ENCODE assay signal across 2 cellular contexts in the genomic region with DNA sequence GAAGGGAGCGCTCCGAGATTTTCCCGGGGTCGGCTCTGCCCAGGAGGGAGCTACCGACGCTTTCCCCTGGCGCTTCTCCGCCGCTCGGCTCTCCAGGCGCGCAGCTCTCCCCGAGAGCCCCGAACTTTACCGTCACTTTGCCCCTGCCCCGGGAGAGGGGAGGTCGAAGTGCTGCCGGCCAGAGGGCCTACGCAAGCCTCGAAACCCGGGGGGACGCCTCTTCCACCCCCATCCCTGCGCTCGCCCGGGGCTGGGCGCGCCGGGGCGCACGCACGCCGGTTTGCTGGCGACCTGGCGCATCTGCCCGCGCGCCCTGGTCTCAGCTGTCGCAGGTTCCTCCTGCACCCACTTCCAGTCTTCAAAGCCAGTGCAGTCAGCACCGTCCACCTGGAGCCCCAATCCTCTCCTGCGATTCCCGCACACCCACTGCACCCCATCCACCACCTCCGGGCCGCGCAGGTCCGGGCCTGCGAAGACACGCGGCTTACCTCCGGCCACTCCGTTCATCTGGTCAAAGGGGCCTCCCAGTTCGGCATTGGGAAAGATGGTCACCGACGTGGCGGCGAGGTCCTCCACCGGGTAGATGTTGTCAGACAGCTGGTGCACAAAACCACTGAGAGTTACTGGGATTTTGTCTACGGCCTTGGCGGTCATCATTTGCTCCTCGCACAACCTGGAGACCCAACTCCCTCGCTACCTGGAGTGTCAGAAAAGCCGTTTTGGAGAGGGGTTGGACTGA.
TF ChIP-seq lines count a peak whose summit lies in the region.

No MANE protein-coding gene starts in this region.

TF ChIP-seq in SK-N-SH, 30 proteins besides CTCF, POLR2A, EP300 and RAD21 (continued from another document):
- TF ChIP-seq, protein P1, sequence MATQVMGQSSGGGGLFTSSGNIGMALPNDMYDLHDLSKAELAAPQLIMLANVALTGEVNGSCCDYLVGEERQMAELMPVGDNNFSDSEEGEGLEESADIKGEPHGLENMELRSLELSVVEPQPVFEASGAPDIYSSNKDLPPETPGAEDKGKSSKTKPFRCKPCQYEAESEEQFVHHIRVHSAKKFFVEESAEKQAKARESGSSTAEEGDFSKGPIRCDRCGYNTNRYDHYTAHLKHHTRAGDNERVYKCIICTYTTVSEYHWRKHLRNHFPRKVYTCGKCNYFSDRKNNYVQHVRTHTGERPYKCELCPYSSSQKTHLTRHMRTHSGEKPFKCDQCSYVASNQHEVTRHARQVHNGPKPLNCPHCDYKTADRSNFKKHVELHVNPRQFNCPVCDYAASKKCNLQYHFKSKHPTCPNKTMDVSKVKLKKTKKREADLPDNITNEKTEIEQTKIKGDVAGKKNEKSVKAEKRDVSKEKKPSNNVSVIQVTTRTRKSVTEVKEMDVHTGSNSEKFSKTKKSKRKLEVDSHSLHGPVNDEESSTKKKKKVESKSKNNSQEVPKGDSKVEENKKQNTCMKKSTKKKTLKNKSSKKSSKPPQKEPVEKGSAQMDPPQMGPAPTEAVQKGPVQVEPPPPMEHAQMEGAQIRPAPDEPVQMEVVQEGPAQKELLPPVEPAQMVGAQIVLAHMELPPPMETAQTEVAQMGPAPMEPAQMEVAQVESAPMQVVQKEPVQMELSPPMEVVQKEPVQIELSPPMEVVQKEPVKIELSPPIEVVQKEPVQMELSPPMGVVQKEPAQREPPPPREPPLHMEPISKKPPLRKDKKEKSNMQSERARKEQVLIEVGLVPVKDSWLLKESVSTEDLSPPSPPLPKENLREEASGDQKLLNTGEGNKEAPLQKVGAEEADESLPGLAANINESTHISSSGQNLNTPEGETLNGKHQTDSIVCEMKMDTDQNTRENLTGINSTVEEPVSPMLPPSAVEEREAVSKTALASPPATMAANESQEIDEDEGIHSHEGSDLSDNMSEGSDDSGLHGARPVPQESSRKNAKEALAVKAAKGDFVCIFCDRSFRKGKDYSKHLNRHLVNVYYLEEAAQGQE (IDR thresholded peaks at IDR 0.05; ENCODE audit: low read depth, low read length) = no peak
- TF ChIP-seq CHD2 (IDR thresholded peaks at IDR 0.05; ENCODE audit: low read length, partially characterized antibody) (no peak), ELF1 (IDR thresholded peaks at IDR 0.05) (no peak), EZH2phosphoT487 (IDR thresholded peaks at IDR 0.05; ENCODE audit: borderline replicate concordance, low read depth) (peak; percentile 75; the same call in 1 of the 2 replicates), MEF2A (IDR thresholded peaks at IDR 0.05; ENCODE audit: borderline replicate concordance, low read depth) (no peak), RCOR1 (IDR thresholded peaks at IDR 0.05; ENCODE audit: low read length) (no peak)

TF ChIP-seq in SK-N-SH treated with all-trans-retinoic acid at 6 μM for 48 hours, 23 proteins besides CTCF, POLR2A, EP300 and RAD21 (continued from another document):
- TF ChIP-seq, protein P2, sequence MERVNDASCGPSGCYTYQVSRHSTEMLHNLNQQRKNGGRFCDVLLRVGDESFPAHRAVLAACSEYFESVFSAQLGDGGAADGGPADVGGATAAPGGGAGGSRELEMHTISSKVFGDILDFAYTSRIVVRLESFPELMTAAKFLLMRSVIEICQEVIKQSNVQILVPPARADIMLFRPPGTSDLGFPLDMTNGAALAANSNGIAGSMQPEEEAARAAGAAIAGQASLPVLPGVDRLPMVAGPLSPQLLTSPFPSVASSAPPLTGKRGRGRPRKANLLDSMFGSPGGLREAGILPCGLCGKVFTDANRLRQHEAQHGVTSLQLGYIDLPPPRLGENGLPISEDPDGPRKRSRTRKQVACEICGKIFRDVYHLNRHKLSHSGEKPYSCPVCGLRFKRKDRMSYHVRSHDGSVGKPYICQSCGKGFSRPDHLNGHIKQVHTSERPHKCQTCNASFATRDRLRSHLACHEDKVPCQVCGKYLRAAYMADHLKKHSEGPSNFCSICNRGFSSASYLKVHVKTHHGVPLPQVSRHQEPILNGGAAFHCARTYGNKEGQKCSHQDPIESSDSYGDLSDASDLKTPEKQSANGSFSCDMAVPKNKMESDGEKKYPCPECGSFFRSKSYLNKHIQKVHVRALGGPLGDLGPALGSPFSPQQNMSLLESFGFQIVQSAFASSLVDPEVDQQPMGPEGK (CRISPR knock-in tag; IDR thresholded peaks at IDR 0.05; ENCODE audit: borderline replicate concordance) = no peak
- TF ChIP-seq PPARA (CRISPR knock-in tag; IDR thresholded peaks at IDR 0.05; ENCODE audit: borderline replicate concordance) = no peak
- no peak for TF ChIP-seq ZFP30 (CRISPR knock-in tag; IDR thresholded peaks at IDR 0.05)
- TF ChIP-seq SNAI2 (CRISPR knock-in tag; IDR thresholded peaks at IDR 0.05) = no peak
- no peak for TF ChIP-seq ESRRG (CRISPR knock-in tag; IDR thresholded peaks at IDR 0.05)
- TF ChIP-seq ZNF70 (CRISPR knock-in tag; IDR thresholded peaks at IDR 0.05) = no peak
- TF ChIP-seq CSDC2 (CRISPR knock-in tag; IDR thresholded peaks at IDR 0.05) = no peak
- no peak for TF ChIP-seq OSR1 (CRISPR knock-in tag; IDR thresholded peaks at IDR 0.05)
- no peak for TF ChIP-seq BACH2 (CRISPR knock-in tag; IDR thresholded peaks at IDR 0.05; ENCODE audit: borderline replicate concordance)
